Comparison of ENCODE assay signal across 22 cellular contexts in genomic region chr3:126319701-126320295, GRCh38. TPM values are rescaled to one million over a fixed set of nuclear protein-coding genes. Genes with fewer than 3 reads are reported as not detected.
"Had no signal": no experiment of that assay in that cellular context is flagged by ENCODE, and none has a peak within 500 bp of the region (broad histone marks: within the 10 kb centered on the region; RNA-seq: fewer than 3 reads in every experiment).

No MANE protein-coding gene starts in this region.

- H3K27ac ChIP-seq: brain microvascular endothelial cell, cardiac muscle cell, Peyer's patch, RWPE1, SJCRH30 had no signal

- ATAC-seq: activated T-cell treated with anti-CD3 and anti-CD28 coated beads, Interleukin-2, amount 50 U/mL, for 4 hours had no signal

- H3K9me3 Mint-ChIP-seq: activated CD4-positive, alpha-beta memory T cell treated with anti-CD3 and anti-CD28 coated beads, Interleukin-2, amount 10 ng/mL, durations not matched to agents 7 days and 5 days; activated naive CD4-positive, alpha-beta T cell treated with anti-CD3 and anti-CD28 coated beads for 36 hours; activated T-cell treated with anti-CD3 and anti-CD28 coated beads, Interleukin-2, amount 50 U/mL, for 4 hours; T-helper 1 cell treated with Interleukin-12 subunit alpha and Interleukin-12 subunit beta and Interleukin-4 antibody, amounts not matched to agents 30 μg/mL and 1 μg/mL, for 36 hours had no signal

- H3K27me3 ChIP-seq: brain microvascular endothelial cell, cardiac muscle cell, Peyer's patch, SJCRH30 had no signal

- H3K4me3 Mint-ChIP-seq: activated CD4-positive, alpha-beta memory T cell treated with anti-CD3 and anti-CD28 coated beads, Interleukin-2, amount 10 ng/mL, durations not matched to agents 7 days and 5 days; activated naive CD4-positive, alpha-beta T cell treated with anti-CD3 and anti-CD28 coated beads for 36 hours; activated naive CD8-positive, alpha-beta T cell; activated T-cell treated with anti-CD3 and anti-CD28 coated beads, Interleukin-2, amount 50 U/mL, for 4 hours; T-helper 1 cell treated with Interleukin-12 subunit alpha and Interleukin-12 subunit beta and Interleukin-4 antibody, amounts not matched to agents 30 μg/mL and 1 μg/mL, for 36 hours had no signal

- H3K9me3 ChIP-seq: Peyer's patch, SJCRH30 had no signal

- H3K36me3 Mint-ChIP-seq: activated naive CD8-positive, alpha-beta T cell had no signal

- H3K27ac Mint-ChIP-seq: activated CD4-positive, alpha-beta memory T cell treated with anti-CD3 and anti-CD28 coated beads, Interleukin-2, amount 10 ng/mL, durations not matched to agents 7 days and 5 days; activated naive CD4-positive, alpha-beta T cell treated with anti-CD3 and anti-CD28 coated beads for 36 hours; activated naive CD8-positive, alpha-beta T cell; T-helper 1 cell treated with Interleukin-12 subunit alpha and Interleukin-12 subunit beta and Interleukin-4 antibody, amounts not matched to agents 30 μg/mL and 1 μg/mL, for 36 hours had no signal

- H3K4me1 ChIP-seq: Peyer's patch, SJCRH30 had no signal

- H3K36me3 ChIP-seq: brain microvascular endothelial cell, cardiac muscle cell, Peyer's patch, SJCRH30 had no signal

- DNase-seq: activated CD4-positive, alpha-beta memory T cell treated with anti-CD3 and anti-CD28 coated beads, Interleukin-2, amount 10 ng/mL, durations not matched to agents 7 days and 5 days; activated CD4-positive, alpha-beta T cell treated with anti-CD3 and anti-CD28 coated beads for 48 hours; activated CD4-positive, CD25-positive, alpha-beta regulatory T cell treated with anti-CD3 and anti-CD28 coated beads, Interleukin-2, amount 50 U/mL, for 72 hours; activated gamma-delta T cell; activated naive CD4-positive, alpha-beta T cell treated with anti-CD3 and anti-CD28 coated beads for 36 hours; activated T-cell treated with anti-CD3 and anti-CD28 coated beads, Interleukin-2, amount 50 U/mL, for 4 hours; brain microvascular endothelial cell; Karpas-422; MM.1S; NCI-H1105; NCI-H1436; NCI-H1694 treated with DMSO at 0.1 percent for 48 hours; NCI-H2029 treated with DMSO at 0.1 percent for 48 hours; NCI-H345; NCI-H524; Peyer's patch; Right ventricle myocardium superior; SJCRH30 had no signal

- H3K4me3 ChIP-seq: cardiac muscle cell, Peyer's patch, SJCRH30 had no signal

- H3K4me1 Mint-ChIP-seq: activated CD4-positive, alpha-beta memory T cell treated with anti-CD3 and anti-CD28 coated beads, Interleukin-2, amount 10 ng/mL, durations not matched to agents 7 days and 5 days had no signal

RNA-seq across cellular contexts. Expression of gene KLF15, which starts 37.4 kb away (rescaled TPM):
- total RNA-seq: activated CD4-positive, alpha-beta memory T cell treated with anti-CD3 and anti-CD28 coated beads, Interleukin-2, amount 10 ng/mL, durations not matched to agents 7 days and 5 days had no signal
